In genomic region chr1:168907053-168907452, GRCh38 we compare ENCODE assay signal across 1 cellular context.
TF ChIP-seq lines count a peak whose summit lies in the region.

No MANE protein-coding gene starts in this region.

TF ChIP-seq in HepG2, 621 proteins besides CTCF, POLR2A, EP300 and RAD21 (continued from another document and continues in another):
- TF ChIP-seq PRDM10 (CRISPR knock-in tag; IDR thresholded peaks at IDR 0.05; ENCODE audit: low read depth) (no peak), IKZF1 (IDR thresholded peaks at IDR 0.05) (no peak), ZNF280D (CRISPR knock-in tag; IDR thresholded peaks at IDR 0.05) (no peak), ZNF691 (CRISPR knock-in tag; IDR thresholded peaks at IDR 0.05; ENCODE audit: borderline replicate concordance, low read depth) (no peak), ARHGAP35 (CRISPR knock-in tag; IDR thresholded peaks at IDR 0.05; ENCODE audit: borderline replicate concordance) (no peak), SMARCE1 (IDR thresholded peaks at IDR 0.05; ENCODE audit: borderline replicate concordance) (no peak), ARNTL (CRISPR knock-in tag; IDR thresholded peaks at IDR 0.05) (no peak), ZNF777 (CRISPR knock-in tag; IDR thresholded peaks at IDR 0.05) (no peak), MAF1 (CRISPR knock-in tag; IDR thresholded peaks at IDR 0.05; ENCODE audit: borderline replicate concordance) (no peak), CEBPB (IDR thresholded peaks at IDR 0.05; ENCODE audit: borderline replicate concordance, low read depth, low read length) (0 out of 2 replicates have a peak, but pooled peaks have one; percentile 36), SETDB1 (CRISPR knock-in tag; IDR thresholded peaks at IDR 0.05; ENCODE audit: borderline replicate concordance) (no peak), MED13 (CRISPR knock-in tag; IDR thresholded peaks at IDR 0.05) (no peak), ARID5B (CRISPR knock-in tag; IDR thresholded peaks at IDR 0.05) (peak; percentile 71), FOSL2 (CRISPR knock-in tag; IDR thresholded peaks at IDR 0.05) (peak; percentile 48; the same call in 1 of the 2 replicates), TFDP1 (CRISPR knock-in tag; IDR thresholded peaks at IDR 0.05; ENCODE audit: borderline replicate concordance) (no peak), RBM39 (IDR thresholded peaks at IDR 0.05; ENCODE audit: low read depth, low read length, poor library complexity, severe bottlenecking) (no peak), FOXP4 (CRISPR knock-in tag; IDR thresholded peaks at IDR 0.05) (no peak; the same call in 1 of the 2 replicates), ARID3A (IDR thresholded peaks at IDR 0.05; ENCODE audit: low read depth, low read length) (0 out of 2 replicates have a peak, but pooled peaks have one; percentile 15), TCF7L2 (IDR thresholded peaks at IDR 0.05; ENCODE audit: low read depth, low read length) (no peak), REXO4 (CRISPR knock-in tag; IDR thresholded peaks at IDR 0.05; ENCODE audit: borderline replicate concordance) (no peak), ATRX (CRISPR knock-in tag; IDR thresholded peaks at IDR 0.05; ENCODE audit: borderline replicate concordance) (no peak), ZNF564 (CRISPR knock-in tag; IDR thresholded peaks at IDR 0.05) (no peak), SALL1 (CRISPR knock-in tag; IDR thresholded peaks at IDR 0.05) (no peak), SP1 (IDR thresholded peaks at IDR 0.05) (no peak), SP1 (CRISPR knock-in tag; IDR thresholded peaks at IDR 0.05) (no peak), AHDC1 (CRISPR knock-in tag; IDR thresholded peaks at IDR 0.05; ENCODE audit: borderline replicate concordance) (0 out of 2 replicates have a peak, but pooled peaks have one; percentile 40), KDM6A (CRISPR knock-in tag; IDR thresholded peaks at IDR 0.05; ENCODE audit: low read depth) (0 out of 2 replicates have a peak, but pooled peaks have one; percentile 26), GRHL1 (CRISPR knock-in tag; conservative IDR thresholded peaks at IDR 0.05) (no peak)
